ENCODE assay signal across 14 cellular contexts in the genomic region with DNA sequence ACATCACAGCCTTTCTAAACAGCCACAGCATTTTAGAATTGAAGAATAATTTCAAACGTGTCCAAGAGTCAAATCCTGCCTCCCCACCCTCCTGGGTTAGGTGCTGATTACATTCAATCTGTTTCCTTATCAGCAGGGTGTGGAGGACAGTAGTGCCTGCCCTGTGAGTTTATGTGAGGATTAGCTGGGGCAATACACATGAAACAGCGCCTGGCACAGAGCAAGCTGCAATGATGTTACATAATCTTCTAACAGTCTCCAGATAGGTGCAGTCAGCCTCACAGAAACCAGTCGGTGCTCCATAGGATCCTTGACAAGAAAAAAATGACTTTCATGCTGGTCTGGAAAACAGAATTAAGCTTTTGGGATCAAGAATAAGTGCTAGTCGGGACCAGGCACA.
"Had no signal": no experiment of that assay in that cellular context is flagged by ENCODE, and none has a peak within 500 bp of the region (broad histone marks: within the 10 kb centered on the region; RNA-seq: fewer than 3 reads in every experiment).

No MANE protein-coding gene starts in this region.

- FAIRE-seq: frontal cortex, islet of Langerhans had no signal

- DNase-seq: activated CD4-positive, alpha-beta T cell treated with anti-CD3 and anti-CD28 coated beads, Interleukin-2, amount 50 U/mL, for 4 hours; activated CD4-positive, CD25-positive, alpha-beta regulatory T cell treated with anti-CD3 and anti-CD28 coated beads, Interleukin-2, amount 50 U/mL, for 72 hours; activated T-cell treated with anti-CD3 and anti-CD28 coated beads, Interleukin-2, amount 50 U/mL, for 1 hour; amygdala; heart left ventricle; naive thymus-derived CD4-positive, alpha-beta T cell; stimulated activated CD4-positive, alpha-beta T cell treated with anti-CD3 and anti-CD28 coated beads, Interleukin-2, amount 100 ng/mL, for 48 hours; stimulated activated naive CD4-positive, alpha-beta T cell treated with Interleukin-2 at 50 U/mL for 16 hours; SW 1271; upper lobe of left lung had no signal

- ATAC-seq: activated naive CD4-positive, alpha-beta T cell treated with anti-CD3 and anti-CD28 coated beads, Interleukin-2, amount 50 U/mL, for 72 hours; naive thymus-derived CD4-positive, alpha-beta T cell had no signal

- H3K4me3 ChIP-seq: heart left ventricle, suprapubic skin, upper lobe of left lung had no signal

- H3K9me3 ChIP-seq: heart left ventricle, suprapubic skin, upper lobe of left lung had no signal

- H3K27me3 ChIP-seq: heart left ventricle, suprapubic skin, upper lobe of left lung had no signal

- H3K27ac ChIP-seq: suprapubic skin had no signal

- H3K36me3 ChIP-seq: heart left ventricle, suprapubic skin, upper lobe of left lung had no signal
